ENCODE assay signal across 2 cellular contexts in the genomic region with DNA sequence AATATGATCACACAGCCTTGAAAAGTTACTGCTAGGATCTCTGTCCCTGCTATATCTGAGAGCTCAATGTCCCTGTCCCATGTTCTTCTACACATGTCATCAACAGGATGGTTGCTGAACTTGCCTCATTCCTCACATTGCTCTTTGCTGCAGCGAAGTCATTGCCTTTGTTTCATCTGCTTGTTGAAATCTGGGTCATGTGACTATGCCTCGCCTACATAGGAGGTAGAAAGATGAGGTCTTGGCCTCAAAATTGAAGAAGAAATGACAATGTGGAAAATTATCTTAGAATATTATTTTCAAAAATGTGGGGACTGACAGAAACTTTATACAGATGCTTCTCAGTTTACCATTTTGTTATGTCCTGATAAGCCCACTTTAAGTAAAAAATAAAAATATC.
TF ChIP-seq lines count a peak whose summit lies in the region.

No MANE protein-coding gene starts in this region.

TF ChIP-seq in WTC11, 78 proteins besides CTCF, POLR2A, EP300 and RAD21:
- TF ChIP-seq, protein P1, sequence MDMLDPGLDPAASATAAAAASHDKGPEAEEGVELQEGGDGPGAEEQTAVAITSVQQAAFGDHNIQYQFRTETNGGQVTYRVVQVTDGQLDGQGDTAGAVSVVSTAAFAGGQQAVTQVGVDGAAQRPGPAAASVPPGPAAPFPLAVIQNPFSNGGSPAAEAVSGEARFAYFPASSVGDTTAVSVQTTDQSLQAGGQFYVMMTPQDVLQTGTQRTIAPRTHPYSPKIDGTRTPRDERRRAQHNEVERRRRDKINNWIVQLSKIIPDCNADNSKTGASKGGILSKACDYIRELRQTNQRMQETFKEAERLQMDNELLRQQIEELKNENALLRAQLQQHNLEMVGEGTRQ (CRISPR knock-in tag; IDR thresholded peaks at IDR 0.05): peak; percentile 50
- no peak for TF ChIP-seq EMX1 (CRISPR knock-in tag; IDR thresholded peaks at IDR 0.05)

TF ChIP-seq in H1, 55 proteins besides CTCF, POLR2A, EP300 and RAD21:
- no peak for TF ChIP-seq SP4 (IDR thresholded peaks at IDR 0.05; ENCODE audit: low read length)
- TF ChIP-seq POLR2AphosphoS5 (IDR thresholded peaks at IDR 0.05; ENCODE audit: low read depth, low read length): no peak
- no peak for TF ChIP-seq TAF7 (optimal IDR thresholded peaks at IDR 0.05; ENCODE audit: borderline replicate concordance, low read depth, low read length)
- no peak for TF ChIP-seq SUZ12 (IDR thresholded peaks at IDR 0.05; ENCODE audit: low read length)
- no peak for TF ChIP-seq RBBP5 (IDR thresholded peaks at IDR 0.05; ENCODE audit: borderline replicate concordance, low read depth, low read length)
- no peak for TF ChIP-seq KDM4A (IDR thresholded peaks at IDR 0.05; ENCODE audit: low read depth, low read length, severe bottlenecking)
- no peak for TF ChIP-seq TAF1 (IDR thresholded peaks at IDR 0.05; ENCODE audit: low read depth, low read length)
- no peak for TF ChIP-seq PHF8 (conservative IDR thresholded peaks at IDR 0.05; ENCODE audit: low read depth, low read length)
- TF ChIP-seq HDAC6 (IDR thresholded peaks at IDR 0.05; ENCODE audit: low read depth, low read length): no peak
- no peak for TF ChIP-seq SRF (IDR thresholded peaks at IDR 0.05; ENCODE audit: low read depth, low read length)
- no peak for TF ChIP-seq KDM5A (IDR thresholded peaks at IDR 0.05; ENCODE audit: low read length)
- TF ChIP-seq, protein P2, sequence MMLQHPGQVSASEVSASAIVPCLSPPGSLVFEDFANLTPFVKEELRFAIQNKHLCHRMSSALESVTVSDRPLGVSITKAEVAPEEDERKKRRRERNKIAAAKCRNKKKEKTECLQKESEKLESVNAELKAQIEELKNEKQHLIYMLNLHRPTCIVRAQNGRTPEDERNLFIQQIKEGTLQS (IDR thresholded peaks at IDR 0.05; ENCODE audit: insufficient read depth, low read depth, low read length): no peak
